26 cellular contexts compared by ENCODE assay signal in the genomic region with DNA sequence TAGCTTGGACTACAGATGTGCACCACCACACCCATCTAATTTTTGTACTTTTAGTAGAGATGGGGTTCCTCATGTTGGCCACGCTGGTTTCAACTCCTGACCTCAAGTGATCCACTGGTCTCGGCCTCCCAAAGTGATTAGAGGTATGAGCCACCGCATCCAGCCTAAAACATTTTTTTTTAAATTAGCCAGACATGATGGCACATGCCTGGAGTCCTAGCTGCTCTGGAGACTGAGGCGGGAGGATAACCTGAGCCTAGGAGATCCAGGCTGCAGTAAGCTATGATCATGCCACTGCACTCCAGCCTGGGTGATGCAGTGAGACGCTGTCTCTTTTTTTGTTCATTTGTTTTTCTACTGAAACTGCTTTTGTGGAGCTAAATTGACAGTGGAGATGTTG.
DNase-seq lines count a peak whose midpoint lies in the region; ATAC-seq and TF ChIP-seq lines count a peak whose summit lies in the region.
"Had no signal": no experiment of that assay in that cellular context is flagged by ENCODE, and none has a peak within 500 bp of the region (broad histone marks: within the 10 kb centered on the region; RNA-seq: fewer than 3 reads in every experiment).

No MANE protein-coding gene starts in this region.

- H3K36me3 Mint-ChIP-seq in MCF 10A (ENCODE audit: insufficient read depth, unreplicated experiment) (peaks cover 86% of the 10 kb centered on the region), endodermal cell (ENCODE audit: low read depth) (no peaks in the 10 kb centered on the region)

- H3K36me3 ChIP-seq in breast epithelium: no peaks in the 10 kb centered on the region
- peaks cover 3% of the 10 kb centered on the region for H3K36me3 ChIP-seq in RWPE2 (ENCODE audit: low read depth)
- H3K36me3 ChIP-seq in endodermal cell (ENCODE audit: control insufficient read depth, insufficient read depth, low read length): no peaks in the 10 kb centered on the region
- H3K36me3 ChIP-seq: BE2C, pancreas, uterus had no signal

- H3K27me3 ChIP-seq in breast epithelium (no peaks in the 10 kb centered on the region), RWPE2 (ENCODE audit: insufficient read depth, poor library complexity, severe bottlenecking) (no peaks in the 10 kb centered on the region), endodermal cell (ENCODE audit: control insufficient read depth, insufficient read depth, low read length, poor library complexity, severe bottlenecking) (no peaks in the 10 kb centered on the region)
- H3K27me3 ChIP-seq: pancreas, uterus had no signal

- no peak for DNase-seq in MCF 10A (ENCODE audit: unreplicated experiment)
- no peak for DNase-seq in breast epithelium (ENCODE audit: low spot score in 2 of 2)
- DNase-seq in RWPE2 (ENCODE audit: low spot score): no peak
- no peak for DNase-seq in endodermal cell
- DNase-seq: ACHN; activated CD4-positive, alpha-beta T cell treated with anti-CD3 and anti-CD28 coated beads, Interleukin-2, amount 50 U/mL, for 4 hours; activated effector memory CD4-positive, alpha-beta T cell treated with anti-CD3 and anti-CD28 coated beads, Interleukin-2, amount 50 U/mL, for 16 hours; BE2C; DMS79; effector CD4-positive, alpha-beta T cell; Karpas-422; left colon; NCI-H1417 treated with DMSO at 0.1 percent for 48 hours; NCI-H2081; NCI-H524 treated with DMSO at 0.1 percent for 48 hours; SK-N-SH; stimulated activated naive CD8-positive, alpha-beta T cell treated with anti-CD3 and anti-CD28 coated beads, Interleukin-15, amount 100 ng/mL, for 72 hours; T-helper 17 cell; uterus had no signal

- ATAC-seq in RWPE2 (ENCODE audit: low read depth) (0 out of 3 replicates have a peak, but pooled peaks have one; percentile 26), GM21717 (IDR thresholded peaks at IDR 0.05; ENCODE audit: unreplicated experiment) (no peak), GM19351 (IDR thresholded peaks at IDR 0.05; ENCODE audit: unreplicated experiment) (no peak), GM18907 (IDR thresholded peaks at IDR 0.05; ENCODE audit: unreplicated experiment) (no peak)
- ATAC-seq: HCT116; HepG2; left colon; pancreas; stimulated activated naive CD8-positive, alpha-beta T cell treated with anti-CD3 and anti-CD28 coated beads, Interleukin-15, amount 100 ng/mL, for 72 hours; T-helper 17 cell had no signal

- 95 to 100% methylated on average over 5 of the region's 5 CpGs for WGBS in endodermal cell (ENCODE audit: insufficient coverage in 1 of 2, insufficient read length in 1 of 2), 2 experiments

- intact Hi-C loops in MCF 10A (cut with micrococcal nuclease): no loop called here
- intact Hi-C loops in breast epithelium (cut with DNase I; ENCODE audit: low total_unique reads): no loop called here

- POLR2A ChIA-PET in MCF 10A (lab: Yijun Ruan, JAX): interaction anchor here (0.7 to 0.9 kb wide), 3 partner anchors 17 to 342 kb away, joined by 3 read pairs; no protein-coding TSS in a partner anchor

- H3K27ac Mint-ChIP-seq in MCF 10A (ENCODE audit: low read depth, unreplicated experiment): peak overlapping the region; percentile 54
- H3K27ac Mint-ChIP-seq in endodermal cell: peak overlapping the region; percentile 61

- H3K4me3 Mint-ChIP-seq in MCF 10A (ENCODE audit: unreplicated experiment) (no peak overlapping the region), endodermal cell (no peak overlapping the region)
- H3K4me3 Mint-ChIP-seq: neural crest cell; stimulated activated naive CD8-positive, alpha-beta T cell treated with anti-CD3 and anti-CD28 coated beads, Interleukin-15, amount 100 ng/mL, for 72 hours; T-helper 17 cell had no signal

- no peaks in the 10 kb centered on the region for H3K4me1 ChIP-seq in breast epithelium
- H3K4me1 ChIP-seq in RWPE2 (ENCODE audit: insufficient read depth, poor library complexity, severe bottlenecking): no peaks in the 10 kb centered on the region
- no peaks in the 10 kb centered on the region for H3K4me1 ChIP-seq in endodermal cell (ENCODE audit: control insufficient read depth, insufficient read depth, low read length)
- H3K4me1 ChIP-seq: BE2C, pancreas, uterus had no signal

- H3K9me3 ChIP-seq in breast epithelium: no peaks in the 10 kb centered on the region
- H3K9me3 ChIP-seq in RWPE2 (ENCODE audit: severe bottlenecking): no peaks in the 10 kb centered on the region
- no peaks in the 10 kb centered on the region for H3K9me3 ChIP-seq in endodermal cell (ENCODE audit: control insufficient read depth, low read length)
- H3K9me3 ChIP-seq: BE2C, pancreas, SK-N-SH, uterus had no signal

- H3K4me3 ChIP-seq in breast epithelium (no peak overlapping the region), RWPE2 (ENCODE audit: severe bottlenecking) (no peak overlapping the region), endodermal cell (ENCODE audit: low read length) (no peak overlapping the region)
- H3K4me3 ChIP-seq: pancreas, uterus had no signal

- H3K27ac ChIP-seq in breast epithelium (no peak overlapping the region), RWPE2 (ENCODE audit: poor library complexity, severe bottlenecking) (no peak overlapping the region), endodermal cell (ENCODE audit: low read depth, low read length) (no peak overlapping the region)
- H3K27ac ChIP-seq: pancreas, uterus had no signal

- H3K4me1 Mint-ChIP-seq in MCF 10A (ENCODE audit: insufficient read depth, unreplicated experiment): no peaks in the 10 kb centered on the region
- H3K4me1 Mint-ChIP-seq in endodermal cell: no peaks in the 10 kb centered on the region
- H3K4me1 Mint-ChIP-seq: stimulated activated naive CD8-positive, alpha-beta T cell treated with anti-CD3 and anti-CD28 coated beads, Interleukin-15, amount 100 ng/mL, for 72 hours had no signal

- TF ChIP-seq POLR2A in breast epithelium (IDR thresholded peaks at IDR 0.05): no peak

- H3K27me3 Mint-ChIP-seq in MCF 10A (ENCODE audit: insufficient read depth, unreplicated experiment) (no peaks in the 10 kb centered on the region), endodermal cell (ENCODE audit: insufficient read depth) (no peaks in the 10 kb centered on the region)
- H3K27me3 Mint-ChIP-seq: stimulated activated naive CD8-positive, alpha-beta T cell treated with anti-CD3 and anti-CD28 coated beads, Interleukin-15, amount 100 ng/mL, for 72 hours; T-helper 17 cell had no signal

- BruUV-seq in MCF 10A (replicated peaks; lab: Mats Ljungman, UMichigan): no TSS peak

- no peak overlapping the region for H3K9ac ChIP-seq in endodermal cell (ENCODE audit: extremely low read depth, low read length, poor library complexity, severe bottlenecking)
- H3K9ac ChIP-seq: SK-N-SH had no signal

- CTCF ChIA-PET in MCF 10A (lab: Yijun Ruan, JAX): interaction anchor here (0.6 kb wide), 1 partner anchor 111 kb away, joined by 3 read pairs; no protein-coding TSS in a partner anchor

- H3K9me3 Mint-ChIP-seq in MCF 10A (ENCODE audit: unreplicated experiment) (no peaks in the 10 kb centered on the region), endodermal cell (no peaks in the 10 kb centered on the region)
- H3K9me3 Mint-ChIP-seq: neural crest cell; stimulated activated naive CD8-positive, alpha-beta T cell treated with anti-CD3 and anti-CD28 coated beads, Interleukin-15, amount 100 ng/mL, for 72 hours had no signal

- TF ChIP-seq CTCF in MCF 10A (IDR thresholded peaks at IDR 0.05; ENCODE audit: unreplicated experiment) (no peak), breast epithelium (IDR thresholded peaks at IDR 0.05) (no peak), RWPE2 (IDR thresholded peaks at IDR 0.05; ENCODE audit: poor library complexity, severe bottlenecking) (no peak), endodermal cell (conservative IDR thresholded peaks at IDR 0.05) (no peak)
